In genomic region chr20:53623454-53624206, GRCh38 we compare ENCODE assay signal across 8 cellular contexts. TPM values are rescaled to one million over a fixed set of nuclear protein-coding genes. Genes with fewer than 3 reads are reported as not detected.
DNase-seq lines count a peak whose midpoint lies in the region; ATAC-seq, FAIRE-seq and TF ChIP-seq lines count a peak whose summit lies in the region.

No MANE protein-coding gene starts in this region.

- no peaks in the 10 kb centered on the region for H3K27me3 ChIP-seq in adrenal gland
- no peaks in the 10 kb centered on the region for H3K27me3 ChIP-seq in parathyroid adenoma (ENCODE audit: control insufficient read depth, insufficient read depth, low read length)

- peak overlapping the region; percentile 73 for H3K4me2 ChIP-seq in parathyroid adenoma (ENCODE audit: low read length)

- H3K4me3 ChIP-seq in adrenal gland (peak overlapping the region in 2 of 4 donors; percentile 15 to 33), parathyroid adenoma (ENCODE audit: low read depth, low read length) (peak overlapping the region; percentile 63)

- no peak overlapping the region for H3K9ac ChIP-seq in parathyroid adenoma

- WGBS in adrenal gland, 4 donors, result 0 to 1% (median 1%) methylated on average over 13 of the region's 13 CpGs

- TF ChIP-seq CTCF in adrenal gland (IDR thresholded peaks at IDR 0.05) (no peak), parathyroid adenoma (IDR thresholded peaks at IDR 0.05) (no peak)

- H3K9me3 ChIP-seq in adrenal gland (replicated peaks in 1 of 3), result no peaks in the 10 kb centered on the region
- no peaks in the 10 kb centered on the region for H3K9me3 ChIP-seq in parathyroid adenoma (ENCODE audit: control insufficient read depth, low read length)

- intact Hi-C loops in adrenal gland (cut with DNase I) (no loop called here), left cardiac atrium (cut with DNase I) (loop anchor here in 1 of 2 donors (10.0 kb wide), 1 partner anchor 111 kb away; no protein-coding TSS in a partner anchor)

- H3K27ac ChIP-seq in adrenal gland, result peak overlapping the region; percentile 82 to 97 (median 94)
- peak overlapping the region; percentile 93 for H3K27ac ChIP-seq in parathyroid adenoma

- peak; percentile 78 for DNase-seq in activated effector memory CD4-positive, alpha-beta T cell treated with anti-CD3 and anti-CD28 coated beads, Interleukin-2, amount 50 U/mL, for 16 hours
- no peak for DNase-seq in activated effector memory CD4-positive, alpha-beta T cell treated with Interleukin-2 at 50 U/mL for 16 hours
- peak; percentile 88 for DNase-seq in RCC 7860 (ENCODE audit: low spot score)
- DNase-seq in adrenal gland, result peak; percentile 73 to 90 (median 86)
- peak; percentile 74 for DNase-seq in left cardiac atrium
- DNase-seq in cerebellum (ENCODE audit: low spot score), result no peak

- peak in 1 of 2 donors; percentile 77 for TF ChIP-seq POLR2A in adrenal gland (IDR thresholded peaks at IDR 0.05)

- H2AFZ ChIP-seq in parathyroid adenoma, result peak overlapping the region; percentile 93

- H3K4me1 ChIP-seq in adrenal gland (replicated peaks in 1 of 2), result peaks cover 28 to 48% of the 10 kb centered on the region in 2 donors
- peaks cover 19% of the 10 kb centered on the region for H3K4me1 ChIP-seq in parathyroid adenoma

- H3K79me2 ChIP-seq in parathyroid adenoma, result no peaks in the 10 kb centered on the region

- H3K36me3 ChIP-seq in adrenal gland (replicated peaks in 1 of 2) (no peaks in the 10 kb centered on the region), parathyroid adenoma (ENCODE audit: control insufficient read depth, insufficient read depth, low read length) (no peaks in the 10 kb centered on the region)

- ATAC-seq in HG03460 (IDR thresholded peaks at IDR 0.05; ENCODE audit: unreplicated experiment) (peak; percentile 49), left cardiac atrium (peak; percentile 90)

- FAIRE-seq in RCC 7860 (lab: Jason Lieb, UNC), result peak; percentile 93

RNA-seq across cellular contexts. Expression of gene ZNF217, which starts 30.0 kb away (rescaled TPM):
- 10 to 100 TPM in 7 of 8 donors, 1 to 10 TPM in 1; 9.9 to 23.4 (median 13.7) TPM for total RNA-seq in adrenal gland
- 1 to 10 TPM; 3.5 to 5.5 (median 4.3) TPM for polyA plus RNA-seq in adrenal gland
- 10 to 100 TPM; 12.6 to 15.8 TPM for total RNA-seq in left cardiac atrium
- 11.7 TPM for total RNA-seq in cerebellum

Comparison
In these comparisons a context has a peak if more than half of its experiments do, and no peak if none do; other contexts are left out.
1. DNase-seq: peak in activated effector memory CD4-positive, alpha-beta T cell treated with anti-CD3 and anti-CD28 coated beads, Interleukin-2, amount 50 U/mL, for 16 hours (single experiment), RCC 7860 (single experiment), adrenal gland (7 of 7) and left cardiac atrium (single experiment); none in activated effector memory CD4-positive, alpha-beta T cell treated with Interleukin-2 at 50 U/mL for 16 hours (single experiment) and cerebellum (single experiment).